25 cellular contexts compared by ENCODE assay signal in the genomic region with DNA sequence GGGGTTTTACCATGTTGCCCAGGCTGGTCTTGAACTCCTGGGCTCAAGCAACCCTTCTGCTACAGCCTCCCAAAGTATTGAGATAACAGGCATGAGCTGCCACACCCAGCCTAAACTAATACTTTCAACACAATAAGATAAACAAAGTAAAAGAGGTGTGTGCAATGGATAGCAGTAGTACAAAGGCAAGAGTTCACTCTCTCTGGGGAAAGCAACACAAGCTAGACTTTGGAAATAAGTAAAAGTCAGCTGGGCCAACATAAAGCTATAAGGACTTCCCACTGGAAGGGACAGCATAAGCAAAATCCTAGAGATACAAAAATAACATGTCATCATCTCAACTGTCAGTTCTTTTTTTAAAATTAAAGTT. TPM values are rescaled to one million over a fixed set of nuclear protein-coding genes. Genes with fewer than 3 reads are reported as not detected.
"Had no signal": no experiment of that assay in that cellular context is flagged by ENCODE, and none has a peak within 500 bp of the region (broad histone marks: within the 10 kb centered on the region; RNA-seq: fewer than 3 reads in every experiment).

No MANE protein-coding gene starts in this region.

- FAIRE-seq: astrocyte had no signal

- H3K4me3 ChIP-seq: SK-N-MC had no signal

- H3K36me3 ChIP-seq: WERI-Rb-1 had no signal

- H3K27ac ChIP-seq: KMS-11, SK-N-MC, WERI-Rb-1 had no signal

- H3K9ac ChIP-seq: KMS-11 had no signal

- DNase-seq: activated CD4-positive, alpha-beta memory T cell treated with anti-CD3 and anti-CD28 coated beads, Interleukin-2, amount 10 ng/mL, durations not matched to agents 7 days and 5 days; activated CD4-positive, alpha-beta T cell treated with anti-CD3 and anti-CD28 coated beads for 36 hours; activated CD4-positive, alpha-beta T cell treated with anti-CD3 and anti-CD28 coated beads, Interleukin-2, amount 50 U/mL, for 1 hour; activated gamma-delta T cell; activated naive CD4-positive, alpha-beta T cell treated with anti-CD3 and anti-CD28 coated beads for 36 hours; activated T-cell treated with anti-CD3 and anti-CD28 coated beads for 4 hours; activated T-cell treated with anti-CD3 and anti-CD28 coated beads, Interleukin-2, amount 50 U/mL, for 48 hours; amygdala; NCI-H1092; NCI-H1417; NCI-H2029 treated with DMSO at 0.1 percent for 48 hours; NCI-H446; NCI-H524; NCI-H748 treated with DMSO at 0.1 percent for 48 hours; T-cell; T-helper 2 cell; T1000; WERI-Rb-1 had no signal

- H3K4me2 ChIP-seq: KMS-11 had no signal

- ATAC-seq: activated CD4-positive, alpha-beta T cell treated with anti-CD3 and anti-CD28 coated beads for 36 hours; activated T-helper 17 cell treated with anti-CD3 and anti-CD28 coated beads, Interleukin-2, amount 50 U/mL, for 72 hours; T-cell had no signal

RNA-seq across cellular contexts. Expression of a gene that starts 5.2 kb away (rescaled TPM):
- total RNA-seq: activated CD4-positive, alpha-beta memory T cell treated with anti-CD3 and anti-CD28 coated beads, Interleukin-2, amount 10 ng/mL, durations not matched to agents 7 days and 5 days; activated CD4-positive, alpha-beta T cell treated with anti-CD3 and anti-CD28 coated beads for 36 hours; activated CD8-positive, alpha-beta memory T cell treated with anti-CD3 and anti-CD28 coated beads for 36 hours; activated naive CD4-positive, alpha-beta T cell treated with anti-CD3 and anti-CD28 coated beads for 36 hours; astrocyte; RPMI7951 had no signal
- polyA plus RNA-seq: IgD-negative memory B cell had no signal
